ENCODE assay signal across 10 cellular contexts in genomic region chr17:36939059-36939943, GRCh38. TPM values are rescaled to one million over a fixed set of nuclear protein-coding genes. Genes with fewer than 3 reads are reported as not detected.
DNase-seq lines count a peak whose midpoint lies in the region; ATAC-seq, FAIRE-seq and TF ChIP-seq lines count a peak whose summit lies in the region.
"Had no signal": no experiment of that assay in that cellular context is flagged by ENCODE, and none has a peak within 500 bp of the region (broad histone marks: within the 10 kb centered on the region; RNA-seq: fewer than 3 reads in every experiment).

No MANE protein-coding gene starts in this region.

- H3K9ac ChIP-seq in ES-I3 (ENCODE audit: low read depth, low read length) (peak overlapping the region; percentile 64; the same call in 1 of the 2 replicates), astrocyte (ENCODE audit: low read length) (no peak overlapping the region)

- peaks cover 12% of the 10 kb centered on the region for H3K4me1 ChIP-seq in ES-I3 (ENCODE audit: insufficient read depth, low read length)
- H3K4me1 ChIP-seq in astrocyte (ENCODE audit: insufficient read depth, low read length) = peaks cover 21% of the 10 kb centered on the region

- peaks cover 68% of the 10 kb centered on the region for H3K27me3 Mint-ChIP-seq in IgD-negative memory B cell
- peaks cover 50% of the 10 kb centered on the region for H3K27me3 Mint-ChIP-seq in astrocyte (ENCODE audit: low read depth, unreplicated experiment)
- peaks cover 43 to 84% (median 59%) of the 10 kb centered on the region in 5 donors for H3K27me3 Mint-ChIP-seq in naive thymus-derived CD8-positive, alpha-beta T cell

- POLR2A ChIA-PET in naive thymus-derived CD8-positive, alpha-beta T cell (lab: Charles Lee) = interaction anchor here (4.2 kb wide), 1 partner anchor 9 kb away, joined by 22 read pairs; the partner anchor contains the start of gene AATF

- peaks cover 27% of the 10 kb centered on the region for H4K20me1 ChIP-seq in astrocyte (ENCODE audit: insufficient read depth, low read length)

- no peak for ATAC-seq in naive thymus-derived CD8-positive, alpha-beta T cell
- ATAC-seq in GM21717 (IDR thresholded peaks at IDR 0.05; ENCODE audit: unreplicated experiment) (no peak), HG02885 (IDR thresholded peaks at IDR 0.05; ENCODE audit: poor library complexity, unreplicated experiment) (no peak)

- no peak overlapping the region for H2AFZ ChIP-seq in astrocyte (ENCODE audit: low read depth, low read length)

- TF ChIP-seq CTCF in astrocyte (IDR thresholded peaks at IDR 0.05; ENCODE audit: insufficient read depth, low read depth, low read length) (no peak), brain microvascular endothelial cell (IDR thresholded peaks at IDR 0.05; ENCODE audit: low read depth, low read length, missing control alignments) (no peak)

- no peak for FAIRE-seq in astrocyte (lab: Jason Lieb, UNC)

- in situ Hi-C loops in brain microvascular endothelial cell (cut with HindIII; ENCODE audit: low pct_ligation_motif_present, low sequenced_read_pairs) = no loop called here

- H3K4me3 ChIP-seq in astrocyte (ENCODE audit: insufficient read depth, low read depth, low read length) (no peak overlapping the region), brain microvascular endothelial cell (ENCODE audit: low read depth, low read length) (no peak overlapping the region)

- H3K27ac ChIP-seq in astrocyte (ENCODE audit: low read depth, low read length) (no peak overlapping the region), brain microvascular endothelial cell (no peak overlapping the region)
- H3K27ac ChIP-seq: WERI-Rb-1 had no signal

- DNase-seq in astrocyte (ENCODE audit: low read depth) = no peak
- DNase-seq in naive thymus-derived CD8-positive, alpha-beta T cell = peak in 2 of 10 donors; percentile 5 to 15
- no peak for DNase-seq in brain microvascular endothelial cell
- DNase-seq: MV-4-11, WERI-Rb-1 had no signal

- peak overlapping the region; percentile 30 to 96 (median 60) for H3K4me3 Mint-ChIP-seq in IgD-negative memory B cell
- peak overlapping the region; percentile 85 for H3K4me3 Mint-ChIP-seq in astrocyte (ENCODE audit: unreplicated experiment)
- H3K4me3 Mint-ChIP-seq in naive thymus-derived CD8-positive, alpha-beta T cell = peak overlapping the region; percentile 37 to 84 (median 61)

- H3K27ac Mint-ChIP-seq in IgD-negative memory B cell (peak overlapping the region; percentile 73 to 93 (median 87)), astrocyte (ENCODE audit: unreplicated experiment) (peak overlapping the region; percentile 38)
- peak overlapping the region in 2 of 10 donors; percentile 64 to 84 for H3K27ac Mint-ChIP-seq in naive thymus-derived CD8-positive, alpha-beta T cell

- H3K9me3 Mint-ChIP-seq in IgD-negative memory B cell = peaks cover 0 to 11% (median 3%) of the 10 kb centered on the region in 3 donors
- H3K9me3 Mint-ChIP-seq in astrocyte (ENCODE audit: unreplicated experiment) = peaks cover 22% of the 10 kb centered on the region
- peaks cover 0 to 10% (median 0%) of the 10 kb centered on the region in 9 donors for H3K9me3 Mint-ChIP-seq in naive thymus-derived CD8-positive, alpha-beta T cell

- H3K4me1 Mint-ChIP-seq in IgD-negative memory B cell (peaks cover 7 to 16% (median 15%) of the 10 kb centered on the region in 3 donors), astrocyte (ENCODE audit: low read depth, unreplicated experiment) (peaks cover 5% of the 10 kb centered on the region)
- peaks cover 23 to 73% (median 59%) of the 10 kb centered on the region in 4 donors for H3K4me1 Mint-ChIP-seq in naive thymus-derived CD8-positive, alpha-beta T cell

- peaks cover 1% of the 10 kb centered on the region for H3K36me3 Mint-ChIP-seq in IgD-negative memory B cell
- H3K36me3 Mint-ChIP-seq in astrocyte (ENCODE audit: low read depth, unreplicated experiment) = peaks cover 16% of the 10 kb centered on the region
- H3K36me3 Mint-ChIP-seq in naive thymus-derived CD8-positive, alpha-beta T cell = peaks cover 0 to 9% (median 0%) of the 10 kb centered on the region in 3 donors

- H3K9me3 ChIP-seq in ES-I3 (ENCODE audit: control insufficient read depth, insufficient read depth, low read length) (no peaks in the 10 kb centered on the region), astrocyte (ENCODE audit: insufficient read depth, low read depth, low read length) (peaks cover 7% of the 10 kb centered on the region)

- no peaks in the 10 kb centered on the region for H3K79me2 ChIP-seq in astrocyte (ENCODE audit: insufficient read depth, low read length)

- H3K36me3 ChIP-seq in ES-I3 (ENCODE audit: insufficient read depth, low read length) (no peaks in the 10 kb centered on the region), astrocyte (ENCODE audit: insufficient read depth, low read length) (no peaks in the 10 kb centered on the region), brain microvascular endothelial cell (replicated peaks) (no peaks in the 10 kb centered on the region)
- H3K36me3 ChIP-seq: WERI-Rb-1 had no signal

- no peak overlapping the region for H3K4me2 ChIP-seq in astrocyte (ENCODE audit: low read length)

- H3K27me3 ChIP-seq in astrocyte (ENCODE audit: insufficient read depth, low read length) (peaks cover 97% of the 10 kb centered on the region), brain microvascular endothelial cell (replicated peaks) (peaks cover 94% of the 10 kb centered on the region)

RNA-seq across cellular contexts. Expression of gene LHX1, which starts 2.0 kb away (rescaled TPM):
- not detected for polyA plus RNA-seq in IgD-negative memory B cell
- 10.8 and 11.8 TPM in 2 replicates for total RNA-seq in astrocyte
- not detected for total RNA-seq in naive thymus-derived CD8-positive, alpha-beta T cell
- polyA plus RNA-seq in naive thymus-derived CD8-positive, alpha-beta T cell = not detected
- total RNA-seq: OCI-LY7 had no signal

RNA-seq across cellular contexts. Expression of gene AATF, which starts 9.5 kb away (rescaled TPM):
- 98.0 TPM for polyA plus RNA-seq in IgD-negative memory B cell
- total RNA-seq in astrocyte = 47.1 and 49.1 TPM in 2 replicates
- total RNA-seq in naive thymus-derived CD8-positive, alpha-beta T cell = 10 to 100 TPM; 59.7 to 65.0 TPM
- polyA plus RNA-seq in naive thymus-derived CD8-positive, alpha-beta T cell = 10 to 100 TPM; 64.2 to 89.7 (median 69.9) TPM

Comparison
In these comparisons a context has a peak if more than half of its experiments do, and no peak if none do; other contexts are left out.
1. RNA of gene LHX1, which starts 2.0 kb away (total RNA-seq): 10.8 to 11.8 TPM in astrocyte; not detected in naive thymus-derived CD8-positive, alpha-beta T cell; every median in the first group is over 10 times any median in the second.
2. Peak in every context shown above with its lines, with median percentiles within 50 percentile points of each other: H3K4me3 Mint-ChIP-seq.